ENCODE assay signal across 18 cellular contexts in genomic region chr14:75053396-75054289, GRCh38. TPM values are rescaled to one million over a fixed set of nuclear protein-coding genes. Genes with fewer than 3 reads are reported as not detected.
DNase-seq lines count a peak whose midpoint lies in the region; TF ChIP-seq lines count a peak whose summit lies in the region.
"Had no signal": no experiment of that assay in that cellular context is flagged by ENCODE, and none has a peak within 500 bp of the region (broad histone marks: within the 10 kb centered on the region; RNA-seq: fewer than 3 reads in every experiment).

No MANE protein-coding gene starts in this region.

- no peak overlapping the region for H3K14ac ChIP-seq in mesenchymal stem cell (ENCODE audit: low read length in 2 of 2)

- H3K27me3 Mint-ChIP-seq in activated T-helper 1 cell treated with anti-CD3 and anti-CD28 coated beads, Interleukin-12 subunit alpha, Interleukin-12 subunit beta, Interleukin-2, Interleukin-4 antibody, amounts not matched to agents 30 ng/mL and 10 ng/mL and 1 ng/mL, durations not matched to agents 14 hours and 24 hours and 36 hours (ENCODE audit: insufficient read depth), result no peaks in the 10 kb centered on the region

- H3K9ac ChIP-seq in mesenchymal stem cell (ENCODE audit: low read length), result peak overlapping the region; percentile 75

- no peak overlapping the region for H3K4me2 ChIP-seq in mesenchymal stem cell (ENCODE audit: low read length, poor library complexity, severe bottlenecking)
- H3K4me2 ChIP-seq: PC-9 had no signal

- H3K4me1 Mint-ChIP-seq in activated T-helper 1 cell treated with anti-CD3 and anti-CD28 coated beads, Interleukin-12 subunit alpha, Interleukin-12 subunit beta, Interleukin-2, Interleukin-4 antibody, amounts not matched to agents 30 ng/mL and 10 ng/mL and 1 ng/mL, durations not matched to agents 14 hours and 24 hours and 36 hours (ENCODE audit: low read depth), result peaks cover 46% of the 10 kb centered on the region

- no peak for TF ChIP-seq CTCF in BJ (IDR thresholded peaks at IDR 0.05; ENCODE audit: insufficient read depth, low read depth, low read length)

- H2AFZ ChIP-seq in mesenchymal stem cell (ENCODE audit: low read depth, low read length), result no peak overlapping the region
- H2AFZ ChIP-seq: PC-9 had no signal

- peaks cover 15% of the 10 kb centered on the region for H3K79me1 ChIP-seq in mesenchymal stem cell (replicated peaks; ENCODE audit: low read length, poor library complexity, severe bottlenecking)

- no peak overlapping the region for H2BK5ac ChIP-seq in mesenchymal stem cell (ENCODE audit: low read depth, low read length, poor library complexity, severe bottlenecking)

- DNase-seq in BJ (ENCODE audit: low read depth), result peak; percentile 77
- peak; percentile 59 for DNase-seq in GM04504 (ENCODE audit: low read depth)
- DNase-seq in activated T-helper 1 cell treated with anti-CD3 and anti-CD28 coated beads, Interleukin-12 subunit alpha, Interleukin-12 subunit beta, Interleukin-2, Interleukin-4 antibody, amounts not matched to agents 30 ng/mL and 10 ng/mL and 1 ng/mL, durations not matched to agents 14 hours and 24 hours and 36 hours (ENCODE audit: low spot score), result no peak
- peak; percentile 45 for DNase-seq in mesenchymal stem cell
- DNase-seq in activated effector memory CD4-positive, alpha-beta T cell treated with Interleukin-2 at 50 U/mL for 16 hours, result no peak
- no peak for DNase-seq in stimulated activated CD4-positive, alpha-beta T cell treated with anti-CD3 and anti-CD28 coated beads, Interleukin-12 subunit alpha, Interleukin-12 subunit beta, amount 100 ng/mL, for 4 hours
- DNase-seq in CD1c-positive myeloid dendritic cell (ENCODE audit: extremely low spot score), result no peak
- DNase-seq: activated CD4-positive, alpha-beta T cell treated with anti-CD3 and anti-CD28 coated beads for 48 hours; activated T-cell treated with anti-CD3 and anti-CD28 coated beads, Interleukin-2, amount 50 U/mL, for 1 hour; body of pancreas; C1 segment of cervical spinal cord; DMS 273 treated with DMSO at 0.1 percent for 48 hours; NCI-H146; NCI-H2227 treated with DMSO at 0.1 percent for 48 hours; stimulated activated CD4-positive, alpha-beta T cell treated with anti-CD3 and anti-CD28 coated beads, Interleukin-4, amount 100 ng/mL, for 24 hours had no signal

- H3K36me3 ChIP-seq in BJ (ENCODE audit: control insufficient read depth, insufficient read depth, low read length) (no peaks in the 10 kb centered on the region), mesenchymal stem cell (ENCODE audit: control insufficient read depth in 1 of 2, insufficient read depth in 2 of 2, low read depth in 1 of 2, low read length in 2 of 2) (peaks cover 0 to under 1% of the 10 kb centered on the region in 2 experiments)

- H3K4me3 Mint-ChIP-seq in activated T-helper 1 cell treated with anti-CD3 and anti-CD28 coated beads, Interleukin-12 subunit alpha, Interleukin-12 subunit beta, Interleukin-2, Interleukin-4 antibody, amounts not matched to agents 30 ng/mL and 10 ng/mL and 1 ng/mL, durations not matched to agents 14 hours and 24 hours and 36 hours, result no peak overlapping the region

- POLR2A ChIA-PET in BJ (lab: Charles Lee), result no interaction called here

- no peak overlapping the region for H3K4ac ChIP-seq in mesenchymal stem cell (ENCODE audit: low read depth in 1 of 2, low read length in 2 of 2)

- no peak overlapping the region for H2BK15ac ChIP-seq in mesenchymal stem cell (ENCODE audit: low read depth, poor library complexity, severe bottlenecking)

- intact Hi-C loops in activated T-helper 1 cell treated with anti-CD3 and anti-CD28 coated beads, Interleukin-12 subunit alpha, Interleukin-12 subunit beta, Interleukin-2, Interleukin-4 antibody, amounts not matched to agents 30 ng/mL and 10 ng/mL and 1 ng/mL, durations not matched to agents 14 hours and 24 hours and 36 hours (cut with micrococcal nuclease), result no loop called here

- no peak overlapping the region for H4K91ac ChIP-seq in mesenchymal stem cell (ENCODE audit: low read length)

- H3K27me3 ChIP-seq in BJ (ENCODE audit: control insufficient read depth, insufficient read depth, low read length), result no peaks in the 10 kb centered on the region
- H3K27me3 ChIP-seq in mesenchymal stem cell (ENCODE audit: control insufficient read depth in 1 of 2, insufficient read depth in 1 of 2, low read length in 2 of 2), result no peaks in the 10 kb centered on the region
- H3K27me3 ChIP-seq: body of pancreas, SJSA1 had no signal

- peak overlapping the region; percentile 2 for H3K27ac Mint-ChIP-seq in activated T-helper 1 cell treated with anti-CD3 and anti-CD28 coated beads, Interleukin-12 subunit alpha, Interleukin-12 subunit beta, Interleukin-2, Interleukin-4 antibody, amounts not matched to agents 30 ng/mL and 10 ng/mL and 1 ng/mL, durations not matched to agents 14 hours and 24 hours and 36 hours

- peaks cover 30% of the 10 kb centered on the region for H3K36me3 Mint-ChIP-seq in activated T-helper 1 cell treated with anti-CD3 and anti-CD28 coated beads, Interleukin-12 subunit alpha, Interleukin-12 subunit beta, Interleukin-2, Interleukin-4 antibody, amounts not matched to agents 30 ng/mL and 10 ng/mL and 1 ng/mL, durations not matched to agents 14 hours and 24 hours and 36 hours (ENCODE audit: low read depth)

- WGBS in mesenchymal stem cell, result 81% methylated on average over 3 of the region's 5 CpGs

- CTCF ChIA-PET in BJ (lab: Yijun Ruan, JAX), result no interaction called here

- H2BK12ac ChIP-seq in mesenchymal stem cell (ENCODE audit: low read length in 2 of 2), result no peak overlapping the region

- H4K8ac ChIP-seq in mesenchymal stem cell (ENCODE audit: low read length), result peak overlapping the region; percentile 59

- H2AK5ac ChIP-seq in mesenchymal stem cell (ENCODE audit: low read length, severe bottlenecking), result no peak overlapping the region

- no peak overlapping the region for H2BK120ac ChIP-seq in mesenchymal stem cell (ENCODE audit: low read depth, low read length)

- H3K18ac ChIP-seq in mesenchymal stem cell (ENCODE audit: low read depth in 1 of 2, low read length in 2 of 2), result no peak overlapping the region

- no peak overlapping the region for H3K4me3 ChIP-seq in BJ (ENCODE audit: low read depth, low read length)
- H3K4me3 ChIP-seq in mesenchymal stem cell (ENCODE audit: insufficient read depth in 1 of 2, low read depth in 1 of 2, low read length in 2 of 2), result peak overlapping the region in 1 of 2 experiments; percentile 14
- H3K4me3 ChIP-seq: body of pancreas, PC-9, SJSA1 had no signal

- H3K4me1 ChIP-seq in mesenchymal stem cell (ENCODE audit: control insufficient read depth, insufficient read depth, low read depth, low read length), result peaks cover 4% of the 10 kb centered on the region

- no peaks in the 10 kb centered on the region for H3K9me3 Mint-ChIP-seq in activated T-helper 1 cell treated with anti-CD3 and anti-CD28 coated beads, Interleukin-12 subunit alpha, Interleukin-12 subunit beta, Interleukin-2, Interleukin-4 antibody, amounts not matched to agents 30 ng/mL and 10 ng/mL and 1 ng/mL, durations not matched to agents 14 hours and 24 hours and 36 hours
- H3K9me3 Mint-ChIP-seq: activated naive CD4-positive, alpha-beta T cell treated with anti-CD3 and anti-CD28 coated beads, Interleukin-2, amount 50 U/mL, for 72 hours had no signal

- H3K9me3 ChIP-seq in mesenchymal stem cell (ENCODE audit: control insufficient read depth, low read length), result no peaks in the 10 kb centered on the region
- H3K9me3 ChIP-seq: body of pancreas, SJSA1 had no signal

- no peak overlapping the region for H3K23ac ChIP-seq in mesenchymal stem cell (ENCODE audit: low read length in 2 of 2)

- no peak overlapping the region for H3K27ac ChIP-seq in mesenchymal stem cell (ENCODE audit: low read length, poor library complexity, severe bottlenecking)
- H3K27ac ChIP-seq: body of pancreas, PC-9, SJSA1 had no signal

RNA-seq across cellular contexts. Expression of gene MLH3, which starts 2.4 kb away (rescaled TPM):
- 5.7 and 6.9 TPM in 2 replicates for polyA plus RNA-seq in BJ (2011; rRNA removed)
- polyA minus RNA-seq in BJ (2011; rRNA and poly(A)+ RNA removed), result 4.5 and 8.4 TPM in 2 replicates
- 24.3 and 28.3 TPM in 2 replicates for total RNA-seq in activated T-helper 1 cell treated with anti-CD3 and anti-CD28 coated beads, Interleukin-12 subunit alpha, Interleukin-12 subunit beta, Interleukin-2, Interleukin-4 antibody, amounts not matched to agents 30 ng/mL and 10 ng/mL and 1 ng/mL, durations not matched to agents 14 hours and 24 hours and 36 hours
- 5.1 TPM for polyA plus RNA-seq in mesenchymal stem cell (2013, experiment 1 of 2)
- 4.6 TPM for polyA plus RNA-seq in mesenchymal stem cell (2013, experiment 2 of 2)

RNA-seq across cellular contexts. Expression of gene ACYP1, which starts 10.2 kb away (rescaled TPM):
- 9.0 and 17.7 TPM in 2 replicates for polyA plus RNA-seq in BJ (2011; rRNA removed)
- polyA minus RNA-seq in BJ (2011; rRNA and poly(A)+ RNA removed), result 0.43 and 0.82 TPM in 2 replicates
- 37.9 and 43.0 TPM in 2 replicates for total RNA-seq in activated T-helper 1 cell treated with anti-CD3 and anti-CD28 coated beads, Interleukin-12 subunit alpha, Interleukin-12 subunit beta, Interleukin-2, Interleukin-4 antibody, amounts not matched to agents 30 ng/mL and 10 ng/mL and 1 ng/mL, durations not matched to agents 14 hours and 24 hours and 36 hours
- polyA plus RNA-seq in mesenchymal stem cell (2013, experiment 1 of 2), result 13.6 TPM
- 14.3 TPM for polyA plus RNA-seq in mesenchymal stem cell (2013, experiment 2 of 2)

RNA-seq across cellular contexts. Expression of gene ZC2HC1C, which starts 15.8 kb away (rescaled TPM):
- polyA plus RNA-seq in BJ (2011; rRNA removed), result 0.85 and 1.2 TPM in 2 replicates
- polyA minus RNA-seq in BJ (2011; rRNA and poly(A)+ RNA removed), result 0.62 and 2.0 TPM in 2 replicates
- total RNA-seq in activated T-helper 1 cell treated with anti-CD3 and anti-CD28 coated beads, Interleukin-12 subunit alpha, Interleukin-12 subunit beta, Interleukin-2, Interleukin-4 antibody, amounts not matched to agents 30 ng/mL and 10 ng/mL and 1 ng/mL, durations not matched to agents 14 hours and 24 hours and 36 hours, result 0.71 and 0.80 TPM in 2 replicates
- polyA plus RNA-seq in mesenchymal stem cell (2013, experiment 1 of 2), result 0.64 TPM
- 0.34 TPM for polyA plus RNA-seq in mesenchymal stem cell (2013, experiment 2 of 2)

RNA-seq across cellular contexts. Expression of gene EIF2B2, which starts 50.9 kb away (rescaled TPM):
- 78.0 and 79.8 TPM in 2 replicates for polyA plus RNA-seq in BJ (2011; rRNA removed)
- polyA minus RNA-seq in BJ (2011; rRNA and poly(A)+ RNA removed), result 21.6 and 31.4 TPM in 2 replicates
- total RNA-seq in activated T-helper 1 cell treated with anti-CD3 and anti-CD28 coated beads, Interleukin-12 subunit alpha, Interleukin-12 subunit beta, Interleukin-2, Interleukin-4 antibody, amounts not matched to agents 30 ng/mL and 10 ng/mL and 1 ng/mL, durations not matched to agents 14 hours and 24 hours and 36 hours, result 52.8 and 54.3 TPM in 2 replicates
- 35.8 TPM for polyA plus RNA-seq in mesenchymal stem cell (2013, experiment 1 of 2)
- polyA plus RNA-seq in mesenchymal stem cell (2013, experiment 2 of 2), result 30.3 TPM

Comparison
In these comparisons a context has a peak if more than half of its experiments do, and no peak if none do; other contexts are left out.
1. DNase-seq: peak in BJ (single experiment), GM04504 (single experiment) and mesenchymal stem cell (single experiment); none in activated T-helper 1 cell treated with anti-CD3 and anti-CD28 coated beads, Interleukin-12 subunit alpha, Interleukin-12 subunit beta, Interleukin-2, Interleukin-4 antibody, amounts not matched to agents 30 ng/mL and 10 ng/mL and 1 ng/mL, durations not matched to agents 14 hours and 24 hours and 36 hours (single experiment), activated effector memory CD4-positive, alpha-beta T cell treated with Interleukin-2 at 50 U/mL for 16 hours (single experiment), stimulated activated CD4-positive, alpha-beta T cell treated with anti-CD3 and anti-CD28 coated beads, Interleukin-12 subunit alpha, Interleukin-12 subunit beta, amount 100 ng/mL, for 4 hours (single experiment) and CD1c-positive myeloid dendritic cell (single experiment).